Comparison of ENCODE assay signal across 1 cellular context in genomic region chr7:101172854-101173751, GRCh38.
TF ChIP-seq lines count a peak whose summit lies in the region.

No MANE protein-coding gene starts in this region.

TF ChIP-seq in HepG2, 621 proteins besides CTCF, POLR2A, EP300 and RAD21:
- TF ChIP-seq HNRNPLL (IDR thresholded peaks at IDR 0.05; ENCODE audit: low read depth, low read length, poor library complexity, severe bottlenecking): peak; percentile 34
- TF ChIP-seq ZNF207 (IDR thresholded peaks at IDR 0.05; ENCODE audit: borderline replicate concordance): no peak
- TF ChIP-seq HNRNPL (IDR thresholded peaks at IDR 0.05; ENCODE audit: low read depth, low read length): 0 out of 2 replicates have a peak, but pooled peaks have one; percentile 52
- no peak for TF ChIP-seq ZSCAN25 (CRISPR knock-in tag; IDR thresholded peaks at IDR 0.05)
- 0 out of 2 replicates have a peak, but pooled peaks have one; percentile 16 for TF ChIP-seq IKZF5 (CRISPR knock-in tag; IDR thresholded peaks at IDR 0.05)
- no peak for TF ChIP-seq ZBTB10 (CRISPR knock-in tag; IDR thresholded peaks at IDR 0.05; ENCODE audit: borderline replicate concordance)
- peak; percentile 28; the same call in 1 of the 2 replicates for TF ChIP-seq MAX (IDR thresholded peaks at IDR 0.05)
- no peak for TF ChIP-seq ZNF441 (CRISPR knock-in tag; IDR thresholded peaks at IDR 0.05; ENCODE audit: borderline replicate concordance)
- peak; percentile 65; the same call in 1 of the 2 replicates for TF ChIP-seq ZNF263 (CRISPR knock-in tag; IDR thresholded peaks at IDR 0.05)
- 0 out of 2 replicates have a peak, but pooled peaks have one; percentile 4 for TF ChIP-seq MTF2 (CRISPR knock-in tag; IDR thresholded peaks at IDR 0.05; ENCODE audit: borderline replicate concordance)
- no peak for TF ChIP-seq SMAD9 (CRISPR knock-in tag; IDR thresholded peaks at IDR 0.05)
- TF ChIP-seq ZNF687 (CRISPR knock-in tag; IDR thresholded peaks at IDR 0.05): peak; percentile 18; the same call in 1 of the 2 replicates
- no peak for TF ChIP-seq ZNF788 (CRISPR knock-in tag; IDR thresholded peaks at IDR 0.05; ENCODE audit: borderline replicate concordance)
- TF ChIP-seq SALL1 (CRISPR knock-in tag; IDR thresholded peaks at IDR 0.05): 0 out of 2 replicates have a peak, but pooled peaks have one; percentile 19
